In the genomic region with DNA sequence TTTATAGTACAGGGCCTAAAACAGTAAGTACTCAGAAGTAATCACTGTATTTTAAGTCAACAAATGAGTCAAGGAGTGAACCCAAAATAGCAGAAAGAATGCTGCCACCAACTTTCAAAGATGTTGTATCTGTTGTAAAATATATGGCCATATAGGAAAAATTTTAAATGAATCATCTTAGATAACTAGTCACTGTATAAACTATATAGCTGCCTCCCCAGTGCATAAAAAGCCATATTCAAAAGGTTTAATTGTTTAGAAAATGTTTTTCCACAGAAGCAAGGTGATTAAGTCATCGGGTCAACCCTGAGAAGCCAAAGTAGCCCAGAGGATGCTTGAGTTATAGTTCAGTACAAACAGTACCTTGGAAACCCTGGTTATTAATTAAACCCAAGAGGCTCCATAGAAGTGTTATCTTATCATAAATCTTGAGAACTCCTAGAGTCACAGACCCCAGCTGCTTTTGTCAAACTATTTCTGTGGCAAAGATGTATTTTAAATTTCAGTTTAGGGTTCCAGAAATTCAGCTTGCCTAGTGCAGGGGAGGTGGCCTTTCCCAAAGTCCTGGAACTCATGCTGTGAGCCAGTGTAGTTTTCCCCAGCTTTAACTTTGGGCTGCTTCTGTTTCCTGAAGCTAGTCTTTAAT, we compare ENCODE assay signal across 10 cellular contexts. TPM values are rescaled to one million over a fixed set of nuclear protein-coding genes. Genes with fewer than 3 reads are reported as not detected.
A peak's percentile ranks its signal among the peaks of the same experiment; 100 is the strongest.
DNase-seq lines count a peak whose midpoint lies in the region; ATAC-seq and TF ChIP-seq lines count a peak whose summit lies in the region.
"Had no signal": no experiment of that assay in that cellular context is flagged by ENCODE, and none has a peak within 500 bp of the region (broad histone marks: within the 10 kb centered on the region; RNA-seq: fewer than 3 reads in every experiment).

No MANE protein-coding gene starts in this region.

- in situ Hi-C loops in Panc1 (cut with HindIII; ENCODE audit: low pct_unique_long_range_greater_than_20kb, low sequenced_read_pairs), result no loop called here

- H2AFZ ChIP-seq in DND-41 (ENCODE audit: low read depth, low read length), result no peak overlapping the region

- H3K4me2 ChIP-seq in DND-41 (ENCODE audit: insufficient read depth, low read length), result no peak overlapping the region

- CTCF ChIA-PET in Panc1 (lab: Charles Lee), result no interaction called here

- no TSS peak for BruUV-seq in Panc1 (replicated peaks; lab: Mats Ljungman, UMichigan)

- H3K36me3 ChIP-seq in DND-41 (ENCODE audit: insufficient read depth, low read length) (peaks cover 58% of the 10 kb centered on the region), Panc1 (ENCODE audit: control insufficient read depth, insufficient read depth, low read length) (no peaks in the 10 kb centered on the region), left ventricle myocardium inferior (peaks cover 7% of the 10 kb centered on the region)

- TF ChIP-seq CTCF in DND-41 (IDR thresholded peaks at IDR 0.05; ENCODE audit: borderline replicate concordance, extremely low read depth, low read length, poor library complexity, severe bottlenecking), result no peak
- no peak for TF ChIP-seq CTCF in Panc1 (IDR thresholded peaks at IDR 0.05)
- no peak for TF ChIP-seq CTCF in left ventricle myocardium inferior (IDR thresholded peaks at IDR 0.05; ENCODE audit: borderline replicate concordance)

- peaks cover 57% of the 10 kb centered on the region for H4K20me1 ChIP-seq in DND-41 (ENCODE audit: insufficient read depth, low read length)

- H3K27me3 ChIP-seq in DND-41 (ENCODE audit: insufficient read depth, low read length, poor library complexity) (no peaks in the 10 kb centered on the region), Panc1 (ENCODE audit: control insufficient read depth, insufficient read depth, low read length) (no peaks in the 10 kb centered on the region), left ventricle myocardium inferior (ENCODE audit: low read depth) (no peaks in the 10 kb centered on the region)

- peaks cover 99% of the 10 kb centered on the region for H3K79me2 ChIP-seq in DND-41 (ENCODE audit: insufficient read depth, low read length)

- H3K9ac ChIP-seq in DND-41 (ENCODE audit: low read depth, low read length), result no peak overlapping the region

- H3K9me3 ChIP-seq in DND-41 (ENCODE audit: insufficient read depth, low read length, severe bottlenecking) (no peaks in the 10 kb centered on the region), Panc1 (ENCODE audit: control insufficient read depth, insufficient read depth, low read depth, low read length) (no peaks in the 10 kb centered on the region), left ventricle myocardium inferior (replicated peaks) (no peaks in the 10 kb centered on the region)

- ATAC-seq in DND-41 (ENCODE audit: insufficient read depth, low read depth) (peak; percentile 31; the same call in 1 of the 3 replicates), Panc1 (peak; percentile 78), GM21717 (IDR thresholded peaks at IDR 0.05; ENCODE audit: unreplicated experiment) (no peak), HG03025 (IDR thresholded peaks at IDR 0.05; ENCODE audit: low FRiP score, unreplicated experiment) (no peak), GM18870 (IDR thresholded peaks at IDR 0.05; ENCODE audit: unreplicated experiment) (no peak)

- POLR2A ChIA-PET in Panc1 (lab: Charles Lee), result interaction anchor here (0.6 to 0.7 kb wide), 2 partner anchors 98 to 1324 kb away, joined by 3 to 6 read pairs; no protein-coding TSS in a partner anchor

- DNase-seq in DND-41 (no peak), Panc1 (ENCODE audit: low read depth, low spot score) (no peak), left ventricle myocardium inferior (no peak), renal cortical epithelial cell (ENCODE audit: low read depth) (peak; percentile 85), cerebellar cortex (ENCODE audit: low spot score) (no peak)
- DNase-seq: NCI-H2171 treated with DMSO at 0.1 percent for 48 hours, retina had no signal

- peak overlapping the region; percentile 25; the same call in 1 of the 2 replicates for H3K27ac ChIP-seq in DND-41 (ENCODE audit: low read length)
- peak overlapping the region; percentile 67 for H3K27ac ChIP-seq in Panc1 (ENCODE audit: low read length)
- peak overlapping the region; percentile 87 for H3K27ac ChIP-seq in left ventricle myocardium inferior (replicated peaks)

- H3K4me1 ChIP-seq in DND-41 (ENCODE audit: insufficient read depth, low read length) (peaks cover 2% of the 10 kb centered on the region; the same call in 1 of the 2 replicates), Panc1 (ENCODE audit: control insufficient read depth, insufficient read depth, low read length) (peaks cover 59% of the 10 kb centered on the region), left ventricle myocardium inferior (peaks cover 80% of the 10 kb centered on the region)

- H3K4me3 ChIP-seq in DND-41 (ENCODE audit: low read depth in 1 of 2, low read length in 2 of 2), result no peak overlapping the region
- H3K4me3 ChIP-seq in Panc1 (ENCODE audit: low read depth in 2 of 2, low read length in 2 of 2), result no peak overlapping the region
- H3K4me3 ChIP-seq in left ventricle myocardium inferior, result no peak overlapping the region

- intact Hi-C loops in Panc1 (cut with micrococcal nuclease; ENCODE audit: unreplicated experiment), result no loop called here
- intact Hi-C loops in left ventricle myocardium inferior (cut with micrococcal nuclease), result no loop called here

RNA-seq across cellular contexts. Expression of gene MBNL1, which starts 39.2 kb away (rescaled TPM):
- total RNA-seq in Panc1 (2021; ENCODE audit: unreplicated experiment) (140 TPM), left ventricle myocardium inferior (172 TPM), renal cortical epithelial cell (76.8 and 110 TPM in 2 replicates)
- 55.2 TPM for polyA plus RNA-seq in Panc1 (2012; ENCODE audit: insufficient read length)

Comparison
In these comparisons a context has a peak if more than half of its experiments do, and no peak if none do; other contexts are left out.
1. ATAC-seq: peak in DND-41 (single experiment) and Panc1 (single experiment); none in GM21717 (single experiment), HG03025 (single experiment) and GM18870 (single experiment).
2. H3K27ac ChIP-seq: peak in every context shown above with its lines; median percentile 87 in left ventricle myocardium inferior; 67 in Panc1; 25 in DND-41.